2 cellular contexts compared by ENCODE assay signal in the genomic region with DNA sequence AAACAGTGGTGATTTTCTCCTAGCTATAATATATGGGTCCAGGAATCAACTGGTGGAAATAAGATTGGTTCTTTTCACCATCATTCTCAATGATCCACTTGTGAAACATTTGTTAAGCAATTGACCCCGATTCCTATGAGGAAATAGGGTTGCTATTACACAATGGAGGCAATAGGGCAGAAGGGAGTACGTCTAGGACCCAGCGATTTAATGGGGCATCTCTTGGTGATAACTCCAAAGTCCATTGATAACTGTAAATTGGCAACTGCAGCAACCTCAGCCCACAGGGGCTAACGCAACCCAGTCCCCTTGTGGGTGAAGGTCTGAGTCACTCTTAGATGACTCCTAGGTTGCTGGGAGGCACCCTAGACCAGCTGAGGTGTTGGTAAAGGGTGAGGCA.
TF ChIP-seq lines count a peak whose summit lies in the region.

No MANE protein-coding gene starts in this region.

TF ChIP-seq in K562, 482 proteins besides CTCF, POLR2A, EP300 and RAD21 (continued from another document):
- TF ChIP-seq, protein P1, sequence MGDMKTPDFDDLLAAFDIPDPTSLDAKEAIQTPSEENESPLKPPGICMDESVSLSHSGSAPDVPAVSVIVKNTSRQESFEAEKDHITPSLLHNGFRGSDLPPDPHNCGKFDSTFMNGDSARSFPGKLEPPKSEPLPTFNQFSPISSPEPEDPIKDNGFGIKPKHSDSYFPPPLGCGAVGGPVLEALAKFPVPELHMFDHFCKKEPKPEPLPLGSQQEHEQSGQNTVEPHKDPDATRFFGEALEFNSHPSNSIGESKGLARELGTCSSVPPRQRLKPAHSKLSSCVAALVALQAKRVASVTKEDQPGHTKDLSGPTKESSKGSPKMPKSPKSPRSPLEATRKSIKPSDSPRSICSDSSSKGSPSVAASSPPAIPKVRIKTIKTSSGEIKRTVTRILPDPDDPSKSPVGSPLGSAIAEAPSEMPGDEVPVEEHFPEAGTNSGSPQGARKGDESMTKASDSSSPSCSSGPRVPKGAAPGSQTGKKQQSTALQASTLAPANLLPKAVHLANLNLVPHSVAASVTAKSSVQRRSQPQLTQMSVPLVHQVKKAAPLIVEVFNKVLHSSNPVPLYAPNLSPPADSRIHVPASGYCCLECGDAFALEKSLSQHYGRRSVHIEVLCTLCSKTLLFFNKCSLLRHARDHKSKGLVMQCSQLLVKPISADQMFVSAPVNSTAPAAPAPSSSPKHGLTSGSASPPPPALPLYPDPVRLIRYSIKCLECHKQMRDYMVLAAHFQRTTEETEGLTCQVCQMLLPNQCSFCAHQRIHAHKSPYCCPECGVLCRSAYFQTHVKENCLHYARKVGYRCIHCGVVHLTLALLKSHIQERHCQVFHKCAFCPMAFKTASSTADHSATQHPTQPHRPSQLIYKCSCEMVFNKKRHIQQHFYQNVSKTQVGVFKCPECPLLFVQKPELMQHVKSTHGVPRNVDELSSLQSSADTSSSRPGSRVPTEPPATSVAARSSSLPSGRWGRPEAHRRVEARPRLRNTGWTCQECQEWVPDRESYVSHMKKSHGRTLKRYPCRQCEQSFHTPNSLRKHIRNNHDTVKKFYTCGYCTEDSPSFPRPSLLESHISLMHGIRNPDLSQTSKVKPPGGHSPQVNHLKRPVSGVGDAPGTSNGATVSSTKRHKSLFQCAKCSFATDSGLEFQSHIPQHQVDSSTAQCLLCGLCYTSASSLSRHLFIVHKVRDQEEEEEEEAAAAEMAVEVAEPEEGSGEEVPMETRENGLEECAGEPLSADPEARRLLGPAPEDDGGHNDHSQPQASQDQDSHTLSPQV (IDR thresholded peaks at IDR 0.05): no peak
- TF ChIP-seq, protein P2, sequence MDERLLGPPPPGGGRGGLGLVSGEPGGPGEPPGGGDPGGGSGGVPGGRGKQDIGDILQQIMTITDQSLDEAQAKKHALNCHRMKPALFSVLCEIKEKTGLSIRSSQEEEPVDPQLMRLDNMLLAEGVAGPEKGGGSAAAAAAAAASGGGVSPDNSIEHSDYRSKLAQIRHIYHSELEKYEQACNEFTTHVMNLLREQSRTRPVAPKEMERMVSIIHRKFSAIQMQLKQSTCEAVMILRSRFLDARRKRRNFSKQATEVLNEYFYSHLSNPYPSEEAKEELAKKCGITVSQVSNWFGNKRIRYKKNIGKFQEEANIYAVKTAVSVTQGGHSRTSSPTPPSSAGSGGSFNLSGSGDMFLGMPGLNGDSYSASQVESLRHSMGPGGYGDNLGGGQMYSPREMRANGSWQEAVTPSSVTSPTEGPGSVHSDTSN (CRISPR knock-in tag; IDR thresholded peaks at IDR 0.05; ENCODE audit: low read depth): no peak
- TF ChIP-seq, protein P2 (tag; conservative IDR thresholded peaks at IDR 0.05; ENCODE audit: low read depth): no peak
- TF ChIP-seq CXXC5 (CRISPR knock-in tag; IDR thresholded peaks at IDR 0.05) (no peak), CEBPB (tag; IDR thresholded peaks at IDR 0.05) (peak; percentile 35)
TF ChIP-seq in K562: peak in this region for 1.

TF ChIP-seq in liver, 16 proteins besides CTCF, POLR2A, EP300 and RAD21 (continued from another document):
- TF ChIP-seq, protein P3, sequence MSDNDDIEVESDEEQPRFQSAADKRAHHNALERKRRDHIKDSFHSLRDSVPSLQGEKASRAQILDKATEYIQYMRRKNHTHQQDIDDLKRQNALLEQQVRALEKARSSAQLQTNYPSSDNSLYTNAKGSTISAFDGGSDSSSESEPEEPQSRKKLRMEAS (IDR thresholded peaks at IDR 0.05): peak; percentile 69
- peak; percentile 75 to 94 for TF ChIP-seq JUND (IDR thresholded peaks at IDR 0.05)
- no peak for TF ChIP-seq GABPA (IDR thresholded peaks at IDR 0.05 in 1 of 2, conservative IDR thresholded peaks at IDR 0.05 in 1 of 2)
- peak; percentile 45 for TF ChIP-seq FOXA2 (IDR thresholded peaks at IDR 0.05)
- TF ChIP-seq TAF1 (conservative IDR thresholded peaks at IDR 0.05): no peak
- TF ChIP-seq SP1 (IDR thresholded peaks at IDR 0.05): peak; percentile 81
- TF ChIP-seq, protein P4, sequence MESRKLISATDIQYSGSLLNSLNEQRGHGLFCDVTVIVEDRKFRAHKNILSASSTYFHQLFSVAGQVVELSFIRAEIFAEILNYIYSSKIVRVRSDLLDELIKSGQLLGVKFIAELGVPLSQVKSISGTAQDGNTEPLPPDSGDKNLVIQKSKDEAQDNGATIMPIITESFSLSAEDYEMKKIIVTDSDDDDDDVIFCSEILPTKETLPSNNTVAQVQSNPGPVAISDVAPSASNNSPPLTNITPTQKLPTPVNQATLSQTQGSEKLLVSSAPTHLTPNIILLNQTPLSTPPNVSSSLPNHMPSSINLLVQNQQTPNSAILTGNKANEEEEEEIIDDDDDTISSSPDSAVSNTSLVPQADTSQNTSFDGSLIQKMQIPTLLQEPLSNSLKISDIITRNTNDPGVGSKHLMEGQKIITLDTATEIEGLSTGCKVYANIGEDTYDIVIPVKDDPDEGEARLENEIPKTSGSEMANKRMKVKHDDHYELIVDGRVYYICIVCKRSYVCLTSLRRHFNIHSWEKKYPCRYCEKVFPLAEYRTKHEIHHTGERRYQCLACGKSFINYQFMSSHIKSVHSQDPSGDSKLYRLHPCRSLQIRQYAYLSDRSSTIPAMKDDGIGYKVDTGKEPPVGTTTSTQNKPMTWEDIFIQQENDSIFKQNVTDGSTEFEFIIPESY (IDR thresholded peaks at IDR 0.05): peak; percentile 42
TF ChIP-seq in liver: peak in this region for 12.
